In genomic region chr11:31720666-31721199, GRCh38 we compare ENCODE assay signal across 23 cellular contexts.
"Had no signal": no experiment of that assay in that cellular context is flagged by ENCODE, and none has a peak within 500 bp of the region (broad histone marks: within the 10 kb centered on the region; RNA-seq: fewer than 3 reads in every experiment).

No MANE protein-coding gene starts in this region.

- H3K27me3 ChIP-seq: gastroesophageal sphincter, heart left ventricle, vagina had no signal

- H3K4me3 ChIP-seq: cardiac muscle cell, gastroesophageal sphincter, heart left ventricle, thoracic aorta, vagina had no signal

- H3K4me1 ChIP-seq: gastroesophageal sphincter, heart left ventricle, vagina had no signal

- ATAC-seq: activated CD4-positive, CD25-positive, alpha-beta regulatory T cell treated with anti-CD3 and anti-CD28 coated beads, Interleukin-2, amount 50 U/mL, for 24 hours; activated CD8-positive, alpha-beta memory T cell treated with anti-CD3 and anti-CD28 coated beads, Interleukin-2, amount 10 ng/mL, durations not matched to agents 7 days and 5 days; activated CD8-positive, alpha-beta T cell treated with anti-CD3 and anti-CD28 coated beads for 36 hours; gastroesophageal sphincter; heart left ventricle; left cardiac atrium; sciatic nerve had no signal

- H3K27ac ChIP-seq: cardiac muscle cell, gastroesophageal sphincter, heart left ventricle, thoracic aorta, vagina, VCaP had no signal

- DNase-seq: activated CD4-positive, alpha-beta T cell treated with anti-CD3 and anti-CD28 coated beads, Interleukin-2, amount 10 ng/mL, durations not matched to agents 7 days and 5 days; activated CD8-positive, alpha-beta memory T cell treated with anti-CD3 and anti-CD28 coated beads, Interleukin-2, amount 10 ng/mL, durations not matched to agents 7 days and 5 days; activated CD8-positive, alpha-beta T cell treated with anti-CD3 and anti-CD28 coated beads for 36 hours; activated effector memory CD4-positive, alpha-beta T cell treated with anti-CD3 and anti-CD28 coated beads, Interleukin-2, amount 50 U/mL, for 16 hours; activated naive CD4-positive, alpha-beta T cell treated with anti-CD3 and anti-CD28 coated beads, Interleukin-2, amount 10 ng/mL, durations not matched to agents 7 days and 5 days; activated T-cell treated with anti-CD3 and anti-CD28 coated beads for 4 hours; effector CD8-positive, alpha-beta T cell; erythroblast; heart left ventricle; islet precursor cell; left cardiac atrium; nephron progenitor cell; posterior cingulate gyrus; small intestine; stimulated activated CD4-positive, alpha-beta T cell treated with anti-CD3 and anti-CD28 coated beads, Interleukin-15, amount 100 ng/mL, for 24 hours; stimulated activated naive CD4-positive, alpha-beta T cell had no signal

- H3K9me3 ChIP-seq: gastroesophageal sphincter, heart left ventricle, thoracic aorta, vagina had no signal

- H3K36me3 ChIP-seq: cardiac muscle cell, thoracic aorta, vagina had no signal
